ENCODE assay signal across 33 cellular contexts in the genomic region with DNA sequence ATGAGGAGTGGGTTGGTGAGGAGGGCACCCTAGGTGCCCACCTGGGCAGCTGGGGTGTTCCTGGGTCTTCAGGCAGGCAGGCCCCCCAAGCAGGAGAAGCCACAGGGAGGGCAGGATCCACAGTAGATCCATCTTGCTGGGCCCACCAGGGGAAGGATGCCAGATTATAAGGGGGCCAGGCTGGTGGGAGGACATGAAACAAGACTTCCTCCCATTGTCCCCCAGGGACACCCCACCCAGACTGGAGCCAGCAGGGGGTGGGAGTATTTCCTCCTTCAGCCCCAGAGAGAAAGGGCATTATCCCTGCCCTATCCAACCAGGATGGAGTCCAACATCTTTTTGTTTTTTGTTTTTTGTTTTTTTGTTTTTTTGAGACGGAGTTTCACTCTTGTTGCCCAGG. TPM values are rescaled to one million over a fixed set of nuclear protein-coding genes. Genes with fewer than 3 reads are reported as not detected.
DNase-seq lines count a peak whose midpoint lies in the region; ATAC-seq, FAIRE-seq and TF ChIP-seq lines count a peak whose summit lies in the region.
"Had no signal": no experiment of that assay in that cellular context is flagged by ENCODE, and none has a peak within 500 bp of the region (broad histone marks: within the 10 kb centered on the region; RNA-seq: fewer than 3 reads in every experiment).

A gene (minus strand): TSS at position 138 of the 400 bp plus-strand sequence. CDS start 6 bp downstream, at position 132.

- POLR2A ChIA-PET in naive thymus-derived CD8-positive, alpha-beta T cell (lab: Charles Lee), result no interaction called here

- no peaks in the 10 kb centered on the region for H3K36me3 ChIP-seq in lower lobe of right lung
- H3K36me3 ChIP-seq: MG63, thyroid gland had no signal

- intact Hi-C loops in cardiac septum (cut with DNase I) (no loop called here), lower lobe of right lung (cut with DNase I) (no loop called here)

- no peaks in the 10 kb centered on the region for H3K9me3 ChIP-seq in lower lobe of right lung
- H3K9me3 ChIP-seq: MG63, thyroid gland had no signal

- TF ChIP-seq CTCF in NB4 (IDR thresholded peaks at IDR 0.05; ENCODE audit: low read depth, low read length), result no peak
- TF ChIP-seq CTCF in lower lobe of right lung (IDR thresholded peaks at IDR 0.05), result no peak

- ATAC-seq in lower lobe of right lung, result no peak
- ATAC-seq in stimulated activated naive B cell treated with anti-CD40 and anti-IgM and Interleukin-4, amounts not matched to agents 10 μg/mL and 1 μg/mL and 100 μg/mL, for 72 hours (replicated peaks), result no peak
- no peak for ATAC-seq in naive thymus-derived CD8-positive, alpha-beta T cell
- ATAC-seq: activated naive CD4-positive, alpha-beta T cell treated with anti-CD3 and anti-CD28 coated beads, Interleukin-2, amount 50 U/mL, for 72 hours; CD8-positive, alpha-beta T cell; K562; sciatic nerve; WTC11 had no signal

- TF ChIP-seq POLR2A in NB4 (IDR thresholded peaks at IDR 0.05; ENCODE audit: extremely low read depth, insufficient read length), result no peak
- TF ChIP-seq POLR2A in GM12891 (IDR thresholded peaks at IDR 0.05; ENCODE audit: low read depth, low read length), result no peak

- no peaks in the 10 kb centered on the region for H3K27me3 Mint-ChIP-seq in stimulated activated naive B cell treated with anti-CD40 and anti-IgM and Interleukin-4, amounts not matched to agents 10 μg/mL and 1 μg/mL and 100 μg/mL, for 72 hours
- no peaks in the 10 kb centered on the region for H3K27me3 Mint-ChIP-seq in naive thymus-derived CD8-positive, alpha-beta T cell
- H3K27me3 Mint-ChIP-seq: stimulated activated naive CD8-positive, alpha-beta T cell treated with anti-CD3 and anti-CD28 coated beads, Interleukin-15, Interleukin-2, amounts not matched to agents 100 ng/mL and 50 ng/mL, for 24 hours had no signal

- no peak within 1 kb of the TSS for H3K4me3 ChIP-seq in NB4 (ENCODE audit: low read depth, low read length)
- H3K4me3 ChIP-seq in lower lobe of right lung, result peak within 1 kb of the TSS; percentile 47
- H3K4me3 ChIP-seq: K562, MG63, thyroid gland had no signal

- no peak for FAIRE-seq in GM12891 (lab: Jason Lieb, UNC)
- FAIRE-seq: K562 had no signal

- no peaks in the 10 kb centered on the region for H3K9me3 Mint-ChIP-seq in stimulated activated naive B cell treated with anti-CD40 and anti-IgM and Interleukin-4, amounts not matched to agents 10 μg/mL and 1 μg/mL and 100 μg/mL, for 72 hours
- H3K9me3 Mint-ChIP-seq in naive thymus-derived CD8-positive, alpha-beta T cell, result no peaks in the 10 kb centered on the region
- H3K9me3 Mint-ChIP-seq: activated naive CD4-positive, alpha-beta T cell treated with anti-CD3 and anti-CD28 coated beads, Interleukin-2, amount 50 U/mL, for 72 hours; activated T-helper 2 cell treated with anti-CD3 and anti-CD28 coated beads, Interferon-gamma antibody, Interleukin-2, Interleukin-4, amounts not matched to agents 10 μg/mL and 5 μg/mL and 100 μg/mL, durations not matched to agents 14 hours and 24 hours and 36 hours; CD8-positive, alpha-beta T cell; immature natural killer cell; stimulated activated naive CD8-positive, alpha-beta T cell treated with anti-CD3 and anti-CD28 coated beads, Interleukin-15, Interleukin-2, amounts not matched to agents 100 ng/mL and 50 ng/mL, for 24 hours; WTC11 had no signal

- peak; percentile 61 for DNase-seq in NB4 (ENCODE audit: low read depth)
- DNase-seq in cardiac septum (ENCODE audit: low spot score), result no peak
- no peak for DNase-seq in lower lobe of right lung
- no peak for DNase-seq in stimulated activated naive B cell treated with anti-CD40 and anti-IgM and Interleukin-4, amounts not matched to agents 10 μg/mL and 1 μg/mL and 100 μg/mL, for 72 hours
- DNase-seq in NCI-H1694 treated with DMSO at 0.1 percent for 48 hours (lab: John Stamatoyannopoulos, UW), result no peak
- no peak for DNase-seq in stimulated activated CD4-positive, alpha-beta T cell treated with anti-CD3 and anti-CD28 coated beads, Interleukin-15, amount 100 ng/mL, for 24 hours
- DNase-seq in GM12891 (ENCODE audit: insufficient read length, low spot score), result no peak
- DNase-seq in naive thymus-derived CD8-positive, alpha-beta T cell, result no peak
- DNase-seq: activated CD4-positive, alpha-beta T cell treated with anti-CD3 and anti-CD28 coated beads, Interleukin-2, amount 50 U/mL, for 48 hours; activated CD8-positive, alpha-beta memory T cell treated with anti-CD3 and anti-CD28 coated beads, Interleukin-2, amount 50 U/mL, for 48 hours; CD8-positive, alpha-beta T cell; DMS 273 treated with DMSO at 0.1 percent for 48 hours; effector CD4-positive, alpha-beta T cell; foreskin fibroblast; hippocampal formation; immature natural killer cell; mammary epithelial cell; MG63; NCI-H1417 treated with DMSO at 0.1 percent for 48 hours; SIG-M5; SW 1271; T1000; thyroid gland had no signal

- H3K27ac ChIP-seq in lower lobe of right lung, result peak within 1 kb of the TSS; percentile 97

- H3K4me3 Mint-ChIP-seq in stimulated activated naive B cell treated with anti-CD40 and anti-IgM and Interleukin-4, amounts not matched to agents 10 μg/mL and 1 μg/mL and 100 μg/mL, for 72 hours, result no peak within 1 kb of the TSS
- H3K4me3 Mint-ChIP-seq in naive thymus-derived CD8-positive, alpha-beta T cell, result no peak within 1 kb of the TSS
- H3K4me3 Mint-ChIP-seq: CD8-positive, alpha-beta T cell; immature natural killer cell; stimulated activated naive CD8-positive, alpha-beta T cell treated with anti-CD3 and anti-CD28 coated beads, Interleukin-15, Interleukin-2, amounts not matched to agents 100 ng/mL and 50 ng/mL, for 24 hours; WTC11 had no signal

- H3K4me1 ChIP-seq in lower lobe of right lung, result peaks cover 15% of the 10 kb centered on the region

- H3K36me3 Mint-ChIP-seq in stimulated activated naive B cell treated with anti-CD40 and anti-IgM and Interleukin-4, amounts not matched to agents 10 μg/mL and 1 μg/mL and 100 μg/mL, for 72 hours, result no peaks in the 10 kb centered on the region
- no peaks in the 10 kb centered on the region for H3K36me3 Mint-ChIP-seq in naive thymus-derived CD8-positive, alpha-beta T cell
- H3K36me3 Mint-ChIP-seq: activated naive CD4-positive, alpha-beta T cell treated with anti-CD3 and anti-CD28 coated beads, Interleukin-2, amount 50 U/mL, for 72 hours; CD8-positive, alpha-beta T cell; immature natural killer cell; WTC11 had no signal

- peak within 1 kb of the TSS; percentile 72 for H3K27ac Mint-ChIP-seq in stimulated activated naive B cell treated with anti-CD40 and anti-IgM and Interleukin-4, amounts not matched to agents 10 μg/mL and 1 μg/mL and 100 μg/mL, for 72 hours
- peak within 1 kb of the TSS in 1 of 10 donors; percentile 59 for H3K27ac Mint-ChIP-seq in naive thymus-derived CD8-positive, alpha-beta T cell
- H3K27ac Mint-ChIP-seq: activated T-helper 2 cell treated with anti-CD3 and anti-CD28 coated beads, Interferon-gamma antibody, Interleukin-2, Interleukin-4, amounts not matched to agents 10 μg/mL and 5 μg/mL and 100 μg/mL, durations not matched to agents 14 hours and 24 hours and 36 hours; CD8-positive, alpha-beta T cell; immature natural killer cell; stimulated activated naive CD8-positive, alpha-beta T cell treated with anti-CD3 and anti-CD28 coated beads, Interleukin-15, Interleukin-2, amounts not matched to agents 100 ng/mL and 50 ng/mL, for 24 hours; WTC11 had no signal

- H3K27me3 ChIP-seq in lower lobe of right lung (ENCODE audit: low read depth), result no peaks in the 10 kb centered on the region
- H3K27me3 ChIP-seq: MG63, thyroid gland had no signal

- H3K4me1 Mint-ChIP-seq in stimulated activated naive B cell treated with anti-CD40 and anti-IgM and Interleukin-4, amounts not matched to agents 10 μg/mL and 1 μg/mL and 100 μg/mL, for 72 hours, result peaks cover 14 to 31% of the 10 kb centered on the region in 2 donors
- peaks cover 2 to 10% (median 3%) of the 10 kb centered on the region in 4 donors for H3K4me1 Mint-ChIP-seq in naive thymus-derived CD8-positive, alpha-beta T cell

TF ChIP-seq in GM12891, 5 proteins besides CTCF, POLR2A, EP300 and RAD21:
- TF ChIP-seq PAX5 (IDR thresholded peaks at IDR 0.05; ENCODE audit: insufficient read depth, low read length, severe bottlenecking) (no peak), POU2F2 (IDR thresholded peaks at IDR 0.05; ENCODE audit: low read depth, low read length) (no peak), SPI1 (IDR thresholded peaks at IDR 0.05; ENCODE audit: low read depth, low read length) (no peak), TAF1 (IDR thresholded peaks at IDR 0.05; ENCODE audit: low read depth, low read length) (no peak), POLR2AphosphoS5 (IDR thresholded peaks at IDR 0.05; ENCODE audit: low read depth, low read length) (no peak)
TF ChIP-seq in GM12891: peak in this region for 0.

RNA-seq across cellular contexts. Expression of the gene that starts here (rescaled TPM):
- total RNA-seq in cardiac septum (32.2 TPM), lower lobe of right lung (1,125 TPM)
- not detected for polyA plus RNA-seq in GM12891 (2012; ENCODE audit: low read depth, missing spikeins)
- total RNA-seq in naive thymus-derived CD8-positive, alpha-beta T cell, result not detected
- not detected for polyA plus RNA-seq in naive thymus-derived CD8-positive, alpha-beta T cell
- total RNA-seq: activated naive CD4-positive, alpha-beta T cell treated with anti-CD3 and anti-CD28 coated beads, Interleukin-2, amount 50 U/mL, for 72 hours; activated T-helper 2 cell treated with anti-CD3 and anti-CD28 coated beads, Interferon-gamma antibody, Interleukin-2, Interleukin-4, amounts not matched to agents 10 μg/mL and 5 μg/mL and 100 μg/mL, durations not matched to agents 14 hours and 24 hours and 36 hours; CD8-positive, alpha-beta T cell; chondrocyte; mammary epithelial cell; myocyte; NCI-H460; osteocyte had no signal
- polyA plus RNA-seq: immature natural killer cell, K562, mammary epithelial cell had no signal

Comparison
In these comparisons a context has a peak if more than half of its experiments do, and no peak if none do; other contexts are left out.
1. RNA of the gene that starts here (total RNA-seq): 1,125 TPM in lower lobe of right lung (single experiment); 32.2 TPM in cardiac septum (single experiment) and not detected in naive thymus-derived CD8-positive, alpha-beta T cell; every median in the first group is over 10 times any median in the second.